Comparison of ENCODE assay signal across 11 cellular contexts in the genomic region with DNA sequence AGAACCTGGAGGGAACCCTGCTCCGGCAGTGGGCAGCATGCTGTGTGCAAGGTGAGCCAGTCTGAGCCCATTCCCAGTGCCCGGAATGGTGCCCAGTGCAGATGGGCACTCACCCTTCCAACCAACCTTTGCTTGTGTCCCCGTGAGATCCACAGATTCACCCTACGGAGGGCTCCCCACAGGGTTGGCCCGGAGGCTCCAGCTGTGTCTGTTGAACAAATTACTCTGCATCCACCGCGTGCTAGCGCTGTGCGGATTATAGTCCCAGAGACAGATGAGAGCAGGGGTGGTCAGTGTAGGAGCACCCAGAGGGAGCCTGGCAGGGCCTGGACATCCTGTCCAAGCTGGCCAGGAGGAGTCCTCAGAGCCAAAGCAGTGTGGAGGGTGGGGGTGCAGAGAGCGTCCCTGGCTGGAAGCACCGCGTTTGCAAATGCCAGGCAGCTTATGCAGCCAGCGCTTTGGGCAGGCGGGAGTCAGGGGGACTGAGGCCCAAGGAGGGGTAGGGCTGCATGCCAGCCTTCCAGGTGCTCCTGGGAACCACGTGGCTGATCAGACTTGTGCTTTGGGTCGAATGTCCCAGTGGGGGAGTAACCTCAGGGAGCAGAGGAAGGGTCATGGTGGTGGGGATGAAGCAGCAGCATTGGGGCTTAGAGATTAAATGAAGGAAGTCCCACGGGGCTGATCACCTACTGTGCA.
DNase-seq lines count a peak whose midpoint lies in the region; TF ChIP-seq lines count a peak whose summit lies in the region.
"Had no signal": no experiment of that assay in that cellular context is flagged by ENCODE, and none has a peak within 500 bp of the region (broad histone marks: within the 10 kb centered on the region; RNA-seq: fewer than 3 reads in every experiment).

No MANE protein-coding gene starts in this region.

- peaks cover 47 to 68% of the 10 kb centered on the region in 2 donors for H3K36me3 Mint-ChIP-seq in CD14-positive monocyte
- H3K36me3 Mint-ChIP-seq in IgD-negative memory B cell = peaks cover 2% of the 10 kb centered on the region
- H3K36me3 Mint-ChIP-seq: brain had no signal

- H2AFZ ChIP-seq in osteoblast (ENCODE audit: low read length) (no peak overlapping the region), MM.1S (ENCODE audit: low read length) (no peak overlapping the region)

- H3K4me2 ChIP-seq in osteoblast (ENCODE audit: insufficient read depth, low read length) (no peak overlapping the region), mesendoderm (ENCODE audit: low read length) (no peak overlapping the region), MM.1S (ENCODE audit: low read depth, low read length) (no peak overlapping the region)

- no peak overlapping the region for H3K18ac ChIP-seq in mesendoderm (ENCODE audit: low read length)

- H3K27me3 Mint-ChIP-seq in CD14-positive monocyte (ENCODE audit: low read depth in 3 of 3) (peaks cover 0 to 2% (median 2%) of the 10 kb centered on the region in 3 donors), IgD-negative memory B cell (no peaks in the 10 kb centered on the region)

- no peak overlapping the region for H3K4ac ChIP-seq in mesendoderm (ENCODE audit: low read depth, low read length)

- H3K23ac ChIP-seq in mesendoderm (ENCODE audit: low read length) = no peak overlapping the region

- H3K56ac ChIP-seq in mesendoderm (ENCODE audit: low read length) = no peak overlapping the region

- no peaks in the 10 kb centered on the region for H3K36me3 ChIP-seq in osteoblast (ENCODE audit: insufficient read depth, low read length)
- H3K36me3 ChIP-seq in mesendoderm (ENCODE audit: control insufficient read depth, insufficient read depth, low read length) = no peaks in the 10 kb centered on the region
- H3K36me3 ChIP-seq in MM.1S (replicated peaks; ENCODE audit: insufficient read depth, low read length) = no peaks in the 10 kb centered on the region
- H3K36me3 ChIP-seq: left lung had no signal

- no peak for TF ChIP-seq CTCF in CD14-positive monocyte (IDR thresholded peaks at IDR 0.05)
- TF ChIP-seq CTCF in osteoblast (IDR thresholded peaks at IDR 0.05; ENCODE audit: extremely low read depth, low read depth, low read length) = no peak
- TF ChIP-seq CTCF in MM.1S (IDR thresholded peaks at IDR 0.05; ENCODE audit: low read length) = no peak

- no peak overlapping the region for H2BK120ac ChIP-seq in mesendoderm (ENCODE audit: low read depth, low read length)

- no peak overlapping the region for H2BK15ac ChIP-seq in mesendoderm (replicated peaks; ENCODE audit: low read depth)

- no peaks in the 10 kb centered on the region for H3K4me1 ChIP-seq in osteoblast (ENCODE audit: insufficient read depth, low read length)
- H3K4me1 ChIP-seq in mesendoderm (ENCODE audit: control insufficient read depth, low read depth, low read length) = no peaks in the 10 kb centered on the region
- peaks cover 14% of the 10 kb centered on the region for H3K4me1 ChIP-seq in MM.1S (ENCODE audit: low read length)

- peak; percentile 28 for DNase-seq in CD14-positive monocyte (ENCODE audit: low spot score)
- peak; percentile 42 for DNase-seq in ecto neural progenitor cell (ENCODE audit: low spot score)
- peak; percentile 58 for DNase-seq in osteoblast (ENCODE audit: insufficient read length, low spot score, missing footprints)
- no peak for DNase-seq in mesendoderm
- DNase-seq in MM.1S = no peak
- DNase-seq in NCI-H1105 treated with DMSO at 0.1 percent for 48 hours (lab: John Stamatoyannopoulos, UW) = no peak
- DNase-seq in NCI-H1930 (lab: John Stamatoyannopoulos, UW) = no peak

- H3K27ac Mint-ChIP-seq in CD14-positive monocyte = no peak overlapping the region
- peak overlapping the region in 1 of 3 donors; percentile 97 for H3K27ac Mint-ChIP-seq in IgD-negative memory B cell

- H3K4me3 Mint-ChIP-seq in CD14-positive monocyte = no peak overlapping the region
- H3K4me3 Mint-ChIP-seq in IgD-negative memory B cell = peak overlapping the region in 3 of 4 donors; percentile 20 to 97 (median 48)
- H3K4me3 Mint-ChIP-seq: brain had no signal

- H3K9me3 Mint-ChIP-seq in CD14-positive monocyte (no peaks in the 10 kb centered on the region), IgD-negative memory B cell (no peaks in the 10 kb centered on the region)
- H3K9me3 Mint-ChIP-seq: brain had no signal

- no peak overlapping the region for H4K8ac ChIP-seq in mesendoderm (ENCODE audit: low read depth, low read length)

- no peaks in the 10 kb centered on the region for H3K9me2 ChIP-seq in MM.1S (replicated peaks; ENCODE audit: insufficient read depth, low read length)

- H3K27me3 ChIP-seq in osteoblast (ENCODE audit: insufficient read depth, low read length) = peaks cover 14% of the 10 kb centered on the region
- H3K27me3 ChIP-seq in mesendoderm (ENCODE audit: insufficient read depth, low read length, poor library complexity) = no peaks in the 10 kb centered on the region
- H3K27me3 ChIP-seq in MM.1S (replicated peaks; ENCODE audit: insufficient read depth, low read length) = no peaks in the 10 kb centered on the region
- H3K27me3 ChIP-seq: left lung had no signal

- H4K5ac ChIP-seq in mesendoderm (ENCODE audit: low read length) = no peak overlapping the region

- H3K4me3 ChIP-seq in osteoblast (ENCODE audit: insufficient read depth, low read length) (no peak overlapping the region), mesendoderm (ENCODE audit: low read length) (no peak overlapping the region), MM.1S (ENCODE audit: low read length) (no peak overlapping the region)
- H3K4me3 ChIP-seq: left lung had no signal

- H3K79me1 ChIP-seq in mesendoderm (ENCODE audit: low read length) = no peaks in the 10 kb centered on the region

- H3K9me3 ChIP-seq in osteoblast (ENCODE audit: low read depth, low read length) (no peaks in the 10 kb centered on the region), MM.1S (replicated peaks; ENCODE audit: insufficient read depth, low read length) (no peaks in the 10 kb centered on the region)
- H3K9me3 ChIP-seq: left lung had no signal

- H4K20me1 ChIP-seq in osteoblast (ENCODE audit: insufficient read depth, low read length) = no peaks in the 10 kb centered on the region
- H4K20me1 ChIP-seq in MM.1S (ENCODE audit: insufficient read depth, low read length) = no peaks in the 10 kb centered on the region

- no peak overlapping the region for H2BK5ac ChIP-seq in mesendoderm (ENCODE audit: low read length)

- H2AK5ac ChIP-seq in mesendoderm (ENCODE audit: low read length) = no peak overlapping the region

- no peaks in the 10 kb centered on the region; the same call in 1 of the 2 replicates for H3F3A ChIP-seq in MM.1S (ENCODE audit: insufficient read depth, low read length)

- no peak overlapping the region for H3K27ac ChIP-seq in osteoblast (ENCODE audit: low read depth, low read length)
- H3K27ac ChIP-seq in mesendoderm (ENCODE audit: low read depth, low read length) = no peak overlapping the region
- no peak overlapping the region for H3K27ac ChIP-seq in MM.1S (ENCODE audit: low read length)
- H3K27ac ChIP-seq: left lung, VCaP had no signal

- H3K9ac ChIP-seq in mesendoderm (ENCODE audit: low read length) (no peak overlapping the region), MM.1S (ENCODE audit: low read length) (no peak overlapping the region)

- H3K4me1 Mint-ChIP-seq in CD14-positive monocyte (peaks cover 43% of the 10 kb centered on the region), IgD-negative memory B cell (peaks cover 21 to 38% (median 31%) of the 10 kb centered on the region in 3 donors)

- intact Hi-C loops in CD14-positive monocyte (cut with micrococcal nuclease) = loop anchor here (5.0 to 10.0 kb wide), 2 partner anchors 43 to 331 kb away; no protein-coding TSS in a partner anchor

- WGBS in mesendoderm (ENCODE audit: extremely low coverage, insufficient coverage, low lambda C conversion rate) = no CpG with 5 or more reads among the region's 17 CpGs

- H3K79me2 ChIP-seq in osteoblast (ENCODE audit: insufficient read depth, low read length) (no peaks in the 10 kb centered on the region), mesendoderm (ENCODE audit: control insufficient read depth, insufficient read depth, low read length) (no peaks in the 10 kb centered on the region), MM.1S (ENCODE audit: low read length) (0 out of 2 replicates have a peak, but pooled peaks cover 3% of the 10 kb centered on the region)

Comparison
In these comparisons a context has a peak if more than half of its experiments do, and no peak if none do; other contexts are left out.
1. DNase-seq: peak in CD14-positive monocyte (single experiment), ecto neural progenitor cell (single experiment) and osteoblast (single experiment); none in mesendoderm (single experiment), MM.1S (single experiment), NCI-H1105 treated with DMSO at 0.1 percent for 48 hours (single experiment) and NCI-H1930 (0 of 2).
2. H3K4me3 Mint-ChIP-seq: peak in IgD-negative memory B cell (3 of 4); none in CD14-positive monocyte (0 of 2).